17 cellular contexts compared by ENCODE assay signal in the genomic region with DNA sequence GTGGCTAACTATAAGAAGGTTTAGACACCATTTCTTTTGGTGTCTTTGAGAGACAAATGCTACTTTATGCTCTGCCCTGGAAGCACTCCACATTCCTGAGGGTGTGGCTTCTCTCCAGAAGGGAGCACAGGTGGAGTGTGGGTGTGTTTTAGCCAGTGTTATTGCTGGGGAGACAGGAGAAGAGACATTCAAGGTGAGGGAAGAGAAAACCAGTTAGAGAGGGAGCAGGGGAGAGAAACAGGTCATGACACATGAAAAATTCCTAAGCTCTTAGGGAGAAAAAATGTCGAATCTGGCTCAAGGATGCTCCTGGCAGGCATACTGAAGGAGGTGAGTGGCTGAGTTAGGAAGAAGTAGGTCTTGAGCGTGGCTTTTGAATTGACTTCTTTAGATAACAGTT.
"Had no signal": no experiment of that assay in that cellular context is flagged by ENCODE, and none has a peak within 500 bp of the region (broad histone marks: within the 10 kb centered on the region; RNA-seq: fewer than 3 reads in every experiment).

No MANE protein-coding gene starts in this region.

- H3K4me2 ChIP-seq: neural progenitor cell had no signal

- FAIRE-seq: endothelial cell of umbilical vein had no signal

- H3K36me3 ChIP-seq: esophagus squamous epithelium, neural progenitor cell, transverse colon, vagina had no signal

- DNase-seq: activated CD4-positive, alpha-beta T cell treated with anti-CD3 and anti-CD28 coated beads, Interleukin-2, amount 10 ng/mL, durations not matched to agents 24 days and 14 days; activated CD8-positive, alpha-beta memory T cell treated with anti-CD3 and anti-CD28 coated beads for 24 hours; activated effector memory CD4-positive, alpha-beta T cell treated with anti-CD3 and anti-CD28 coated beads, Interleukin-2, amount 50 U/mL, for 16 hours; activated naive CD4-positive, alpha-beta T cell treated with anti-CD3 and anti-CD28 coated beads, Interleukin-2, amount 50 U/mL, for 16 hours; activated T-cell treated with anti-CD3 and anti-CD28 coated beads, Interleukin-2, amount 50 U/mL, for 72 hours; aorta; cerebellar nuclear complex; effector CD8-positive, alpha-beta T cell; esophagus squamous epithelium; naive thymus-derived CD4-positive, alpha-beta T cell; psoas muscle; right cardiac atrium; transverse colon had no signal

- H3K4me3 ChIP-seq: esophagus squamous epithelium, neural progenitor cell, psoas muscle, skin epidermis, transverse colon, vagina had no signal

- H2AFZ ChIP-seq: neural progenitor cell had no signal

- H3K4me1 ChIP-seq: neural progenitor cell, psoas muscle, transverse colon, vagina had no signal

- H3K9me3 ChIP-seq: psoas muscle, transverse colon, vagina had no signal

- H3K27ac ChIP-seq: esophagus squamous epithelium, neural progenitor cell, psoas muscle, skin epidermis, transverse colon, vagina had no signal

- H3K9ac ChIP-seq: neural progenitor cell had no signal

- H3K27me3 ChIP-seq: neural progenitor cell, transverse colon, vagina had no signal
